Comparison of ENCODE assay signal across 8 cellular contexts in genomic region chr11:76861490-76861953, GRCh38. TPM values are rescaled to one million over a fixed set of nuclear protein-coding genes. Genes with fewer than 3 reads are reported as not detected.
DNase-seq lines count a peak whose midpoint lies in the region; ATAC-seq and TF ChIP-seq lines count a peak whose summit lies in the region.

No MANE protein-coding gene starts in this region.

- DNase-seq in NCI-H2227 (lab: John Stamatoyannopoulos, UW; ENCODE audit: unreplicated experiment) (peak; percentile 29), NCI-H2227 treated with DMSO at 0.1 percent for 48 hours (lab: John Stamatoyannopoulos, UW) (no peak), WTC11 (ENCODE audit: low spot score) (no peak), right atrium auricular region (ENCODE audit: low spot score) (no peak), SW 1271 (lab: John Stamatoyannopoulos, UW) (no peak), NCI-H748 (lab: John Stamatoyannopoulos, UW; ENCODE audit: unreplicated experiment) (no peak)
- no peak for DNase-seq in stimulated activated CD4-positive, alpha-beta T cell treated with anti-CD3 and anti-CD28 coated beads, Interleukin-4, amount 100 ng/mL, for 1 hour

- no peak overlapping the region for H3K27ac Mint-ChIP-seq in WTC11

- CTCF ChIA-PET in WTC11 (lab: Charles Lee) = interaction anchor here (0.7 to 3.6 kb wide), 4 partner anchors 54 to 230 kb away, joined by 3 to 41 read pairs (median 4); no protein-coding TSS in a partner anchor

- H3K4me1 ChIP-seq in right atrium auricular region = peaks cover 0 to 26% of the 10 kb centered on the region in 2 donors

- H3K4me3 ChIP-seq in right atrium auricular region (peak overlapping the region; percentile 78 to 80), skin epidermis (peak overlapping the region; percentile 59 to 88 (median 74))

- H3K4me1 Mint-ChIP-seq in WTC11 = peaks cover 21% of the 10 kb centered on the region

- POLR2A ChIA-PET in WTC11 (lab: Charles Lee) = interaction anchor here (0.6 to 0.9 kb wide), 2 partner anchors 19 to 88 kb away, joined by 3 read pairs; no protein-coding TSS in a partner anchor

- no peaks in the 10 kb centered on the region for H3K27me3 ChIP-seq in right atrium auricular region

- H3K36me3 ChIP-seq in right atrium auricular region = no peaks in the 10 kb centered on the region

- TF ChIP-seq CTCF in WTC11 (IDR thresholded peaks at IDR 0.05) (no peak), right atrium auricular region (IDR thresholded peaks at IDR 0.05) (no peak)

- H3K9me3 ChIP-seq in right atrium auricular region = no peaks in the 10 kb centered on the region

- H3K9me3 Mint-ChIP-seq in WTC11 = 0 out of 2 replicates have a peak, but pooled peaks cover 4% of the 10 kb centered on the region

- H3K4me3 Mint-ChIP-seq in WTC11 = peak overlapping the region; percentile 77

- no peaks in the 10 kb centered on the region for H3K27me3 Mint-ChIP-seq in WTC11 (ENCODE audit: low read depth)

- H3K27ac ChIP-seq in right atrium auricular region (peak overlapping the region; percentile 90 to 92), skin epidermis (peak overlapping the region in 20 of 21 experiments; percentile 54 to 96 (median 90))

- ATAC-seq in WTC11 = no peak

- H3K36me3 Mint-ChIP-seq in WTC11 = no peaks in the 10 kb centered on the region

TF ChIP-seq in WTC11, 78 proteins besides CTCF, POLR2A, EP300 and RAD21:
- TF ChIP-seq EMX1 (CRISPR knock-in tag; IDR thresholded peaks at IDR 0.05) (no peak), TP53 (CRISPR knock-in tag; IDR thresholded peaks at IDR 0.05) (no peak), CBFB (CRISPR knock-in tag; IDR thresholded peaks at IDR 0.05; ENCODE audit: low read depth) (no peak), IRF1 (CRISPR knock-in tag; IDR thresholded peaks at IDR 0.05) (no peak), E2F4 (CRISPR knock-in tag; IDR thresholded peaks at IDR 0.05; ENCODE audit: borderline replicate concordance, low read depth) (no peak), CREM (CRISPR knock-in tag; IDR thresholded peaks at IDR 0.05) (no peak), JUN (CRISPR knock-in tag; IDR thresholded peaks at IDR 0.05) (no peak), NR3C1 (CRISPR knock-in tag; conservative IDR thresholded peaks at IDR 0.05; ENCODE audit: low read depth) (no peak), ETV6 (CRISPR knock-in tag; IDR thresholded peaks at IDR 0.05) (no peak), GABPB1 (CRISPR knock-in tag; IDR thresholded peaks at IDR 0.05) (no peak), SMAD4 (CRISPR knock-in tag; IDR thresholded peaks at IDR 0.05) (no peak), MYBL2 (CRISPR knock-in tag; IDR thresholded peaks at IDR 0.05) (no peak)

RNA-seq across cellular contexts. Expression of gene ACER3, which starts 0.8 kb away (rescaled TPM):
- 12.3 to 13.7 TPM (median 12.8 TPM) in 3 replicates for total RNA-seq in WTC11 (2021)
- total RNA-seq in right atrium auricular region = 10 to 100 TPM in 1 of 2 donors, 1 to 10 TPM in 1; 6.4 to 11.3 TPM
